8 cellular contexts compared by ENCODE assay signal in the genomic region with DNA sequence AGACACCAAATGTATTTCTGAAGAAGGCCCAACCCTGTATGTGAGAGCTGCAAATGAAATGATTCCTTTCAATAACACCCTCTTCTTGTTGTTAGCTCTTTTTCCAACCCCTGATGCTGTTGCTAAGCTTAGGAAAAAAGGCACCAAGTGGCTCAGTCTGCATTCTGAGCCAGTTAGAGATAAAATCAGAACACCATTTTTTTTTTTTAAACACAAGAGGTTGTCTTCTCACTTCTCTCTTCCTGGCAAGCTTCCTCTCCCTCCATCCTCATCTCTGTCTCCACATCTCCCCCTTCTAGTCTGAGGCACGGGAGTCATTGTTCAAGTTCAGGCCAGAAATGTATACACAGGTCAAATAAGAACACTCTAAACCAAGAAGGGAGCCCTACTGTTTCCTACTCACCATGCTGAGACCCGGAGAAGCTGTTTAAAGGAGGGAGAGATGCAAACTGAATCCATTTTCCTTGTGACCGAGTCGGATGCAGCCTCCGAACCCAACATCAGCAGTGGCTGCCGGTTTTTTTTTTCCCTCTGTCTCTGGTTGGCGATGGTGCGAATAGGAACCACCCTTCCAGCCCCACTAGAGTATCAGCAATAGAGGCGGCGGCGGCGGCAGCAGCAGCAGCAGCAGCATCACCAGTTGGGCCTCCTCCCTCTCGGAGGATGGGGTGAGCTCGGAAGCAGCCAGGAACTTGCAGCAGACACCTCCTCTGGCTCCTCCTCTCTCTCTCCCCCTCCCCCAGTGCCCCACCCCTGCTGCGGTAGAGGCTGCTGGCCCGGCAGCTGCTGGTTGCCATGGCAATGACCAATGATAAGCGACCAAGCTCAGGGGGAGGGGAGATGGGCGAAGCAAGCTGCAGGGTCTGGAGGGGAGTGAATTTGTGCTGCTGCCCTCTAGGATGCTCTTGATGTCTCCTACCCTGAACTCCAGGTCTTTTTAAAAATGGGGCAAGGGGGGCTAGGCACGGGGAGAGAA. TPM values are rescaled to one million over a fixed set of nuclear protein-coding genes. Genes with fewer than 3 reads are reported as not detected.
DNase-seq lines count a peak whose midpoint lies in the region; ATAC-seq lines count a peak whose summit lies in the region.

JAKMIP2 (minus strand) TSS at position 676 of the 976 bp plus-strand sequence. CDS start 110,922 bp downstream, outside the sequence.

- H3K36me3 Mint-ChIP-seq in T-cell: no peaks in the 10 kb centered on the region

- peaks cover 12 to 32% (median 22%) of the 10 kb centered on the region in 3 donors for H3K4me1 Mint-ChIP-seq in T-cell

- no peaks in the 10 kb centered on the region for H3K9me3 Mint-ChIP-seq in T-cell

- peak; percentile 93 to 98 (median 95) for ATAC-seq in T-cell (replicated peaks in 1 of 4)

- H3K27ac ChIP-seq in angular gyrus (ENCODE audit: low read depth, low read length): peak within 1 kb of the TSS; percentile 88

- H3K4me3 ChIP-seq in skeletal muscle cell (ENCODE audit: low read depth, low read length): peak within 1 kb of the TSS; percentile 67

- DNase-seq in DMS153 (lab: John Stamatoyannopoulos, UW) (peak; percentile 82), GOT3 (lab: John Stamatoyannopoulos, UW) (peak; percentile 78), NCI-H1105 treated with DMSO at 0.1 percent for 48 hours (lab: John Stamatoyannopoulos, UW) (peak; percentile 93), T-cell (peak; percentile 40 to 87 (median 76)), hypothalamus (lab: John Stamatoyannopoulos, UW) (peak; percentile 30 to 98 (median 93)), skeletal muscle cell (ENCODE audit: low read depth) (peak; percentile 90), AML-193 (lab: John Stamatoyannopoulos, UW) (no peak)

- POLR2A ChIA-PET in T-cell (lab: Charles Lee): no interaction called here

- H3K27me3 Mint-ChIP-seq in T-cell: no peaks in the 10 kb centered on the region

- peak within 1 kb of the TSS; percentile 79 to 86 (median 86) for H3K4me3 Mint-ChIP-seq in T-cell

- CTCF ChIA-PET in T-cell (lab: Charles Lee): interaction anchor here in 1 of 2 donors (0.7 to 1.4 kb wide), 5 partner anchors 15 to 1336 kb away, joined by 3 to 8 read pairs (median 3); partner anchors contain the start of gene TCERG1

- peak within 1 kb of the TSS; percentile 89 to 91 for H3K27ac Mint-ChIP-seq in T-cell

RNA-seq across cellular contexts. Expression of gene JAKMIP2, which starts in this region (rescaled TPM):
- 1 to 10 TPM; 1.8 to 8.3 (median 5.7) TPM for total RNA-seq in T-cell

Comparison
In these comparisons a context has a peak if more than half of its experiments do, and no peak if none do; other contexts are left out.
1. DNase-seq: peak in DMS153 (single experiment), GOT3 (single experiment), NCI-H1105 treated with DMSO at 0.1 percent for 48 hours (single experiment), T-cell (34 of 34), hypothalamus (51 of 51) and skeletal muscle cell (single experiment); none in AML-193 (0 of 2).